ENCODE assay signal across 18 cellular contexts in genomic region chr11:86180415-86180814, GRCh38.
"Had no signal": no experiment of that assay in that cellular context is flagged by ENCODE, and none has a peak within 500 bp of the region (broad histone marks: within the 10 kb centered on the region; RNA-seq: fewer than 3 reads in every experiment).

No MANE protein-coding gene starts in this region.

- ATAC-seq: activated naive CD8-positive, alpha-beta T cell treated with anti-CD3 and anti-CD28 coated beads, Interleukin-2, amount 50 U/mL, for 24 hours; activated T-helper 17 cell treated with anti-CD3 and anti-CD28 coated beads, Interleukin-2, amount 50 U/mL, for 72 hours; natural killer cell treated with Interleukin-12 subunit alpha and Interleukin-12 subunit beta and Interleukin-15 and Interleukin-18, amount 100 ng/mL, for 72 hours; stimulated activated memory B cell treated with anti-CD40 and anti-IgM and Interleukin-4, amounts not matched to agents 10 μg/mL and 1 μg/mL and 100 μg/mL, for 72 hours had no signal

- H3K27me3 ChIP-seq: tibial nerve had no signal

- H3K4me3 ChIP-seq: tibial nerve had no signal

- DNase-seq: activated CD4-positive, alpha-beta T cell treated with anti-CD3 and anti-CD28 coated beads, Interleukin-2, amount 50 U/mL, for 48 hours; activated CD4-positive, CD25-positive, alpha-beta regulatory T cell treated with anti-CD3 and anti-CD28 coated beads, Interleukin-2, amount 50 U/mL, for 72 hours; activated naive CD4-positive, alpha-beta T cell treated with anti-CD3 and anti-CD28 coated beads for 36 hours; activated naive CD8-positive, alpha-beta T cell treated with anti-CD3 and anti-CD28 coated beads, Interleukin-2, amount 50 U/mL, for 24 hours; aorta; cerebellar nuclear complex; foreskin melanocyte; immature natural killer cell; mesendoderm; nucleus accumbens; posterior cingulate gyrus; retina; stimulated activated CD4-positive, alpha-beta T cell treated with anti-CD3 and anti-CD28 coated beads, Interleukin-2, amount 100 ng/mL, for 48 hours had no signal

- H3K36me3 ChIP-seq: tibial nerve had no signal

- H3K27ac ChIP-seq: epithelial cell of prostate had no signal

- H3K9me3 ChIP-seq: tibial nerve had no signal
